In the genomic region with DNA sequence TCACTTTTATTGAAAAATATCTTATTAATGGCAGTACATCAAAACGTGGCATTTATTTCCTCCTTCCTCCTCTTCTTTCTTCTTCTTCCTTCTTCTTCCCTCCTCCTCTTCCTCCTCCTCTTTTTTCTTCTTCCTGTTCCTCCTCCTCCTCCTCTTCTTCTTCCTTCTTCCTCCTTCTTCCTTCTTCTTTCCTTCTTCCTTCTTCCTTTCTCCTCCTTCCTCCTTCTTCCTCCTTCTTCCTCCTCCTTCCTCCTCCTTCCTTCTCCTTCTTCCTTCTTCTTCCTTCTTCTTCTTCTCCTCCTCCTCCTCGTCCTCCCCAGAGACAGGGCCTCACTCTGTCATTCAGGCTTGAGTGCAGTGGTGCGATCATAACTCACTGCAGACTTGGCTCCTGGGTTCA, we compare ENCODE assay signal across 27 cellular contexts.
DNase-seq lines count a peak whose midpoint lies in the region; ATAC-seq and TF ChIP-seq lines count a peak whose summit lies in the region.
"Had no signal": no experiment of that assay in that cellular context is flagged by ENCODE, and none has a peak within 500 bp of the region (broad histone marks: within the 10 kb centered on the region; RNA-seq: fewer than 3 reads in every experiment).

No MANE protein-coding gene starts in this region.

- TF ChIP-seq POLR2A in heart left ventricle (IDR thresholded peaks at IDR 0.05) (no peak), GM18505 (IDR thresholded peaks at IDR 0.05; ENCODE audit: borderline replicate concordance, extremely low read depth, insufficient read depth, insufficient read length) (no peak)

- no peaks in the 10 kb centered on the region for H3K9me3 Mint-ChIP-seq in nephron progenitor cell
- H3K9me3 Mint-ChIP-seq: CD8-positive, alpha-beta memory T cell had no signal

- ATAC-seq in heart left ventricle (no peak), Right ventricle myocardium superior (ENCODE audit: poor library complexity) (no peak), thoracic aorta (ENCODE audit: insufficient number of reproducible peaks, low FRiP score, low read depth) (no peak), GM19351 (IDR thresholded peaks at IDR 0.05; ENCODE audit: unreplicated experiment) (no peak), GM18505 (IDR thresholded peaks at IDR 0.05; ENCODE audit: unreplicated experiment) (no peak)
- ATAC-seq: Panc1 had no signal

- peaks cover 5% of the 10 kb centered on the region for H3K4me1 Mint-ChIP-seq in nephron progenitor cell

- no peak for DNase-seq in heart left ventricle
- no peak for DNase-seq in Right ventricle myocardium superior
- DNase-seq in ascending aorta (ENCODE audit: low spot score in 2 of 2): no peak
- no peak for DNase-seq in nephron progenitor cell
- DNase-seq in thoracic aorta (ENCODE audit: low spot score): no peak
- DNase-seq in NCI-H345 (lab: John Stamatoyannopoulos, UW): no peak
- DNase-seq: 8988T; ACHN; BE2C; CD8-positive, alpha-beta memory T cell; DMS 273 treated with DMSO at 0.1 percent for 48 hours; DMS79; EL; GDM1; NCI-H1092; NCI-H1417 treated with DMSO at 0.1 percent for 48 hours; NCI-H1694 treated with DMSO at 0.1 percent for 48 hours; NCI-H2081; NCI-H2227 treated with DMSO at 0.1 percent for 48 hours; NCI-H510A; NCI-H69; SIG-M5 had no signal

- H3K36me3 ChIP-seq in heart left ventricle: no peaks in the 10 kb centered on the region
- H3K36me3 ChIP-seq in ascending aorta: no peaks in the 10 kb centered on the region
- H3K36me3 ChIP-seq in thoracic aorta: no peaks in the 10 kb centered on the region
- H3K36me3 ChIP-seq: BE2C had no signal

- no peaks in the 10 kb centered on the region for H3K36me3 Mint-ChIP-seq in nephron progenitor cell (ENCODE audit: low read depth)
- H3K36me3 Mint-ChIP-seq: CD14-positive monocyte; CD8-positive, alpha-beta memory T cell had no signal

- H3K9me3 ChIP-seq in heart left ventricle (peaks cover 0 to 16% (median 0%) of the 10 kb centered on the region in 12 donors), ascending aorta (peaks cover 0 to 5% of the 10 kb centered on the region in 2 donors), thoracic aorta (no peaks in the 10 kb centered on the region)
- H3K9me3 ChIP-seq: BE2C had no signal

- WGBS in heart left ventricle, 4 donors: 71 to 82% (median 75%) methylated on average over 3 of the region's 3 CpGs

- no peak overlapping the region for H3K4me3 ChIP-seq in heart left ventricle
- H3K4me3 ChIP-seq in ascending aorta: no peak overlapping the region
- H3K4me3 ChIP-seq in thoracic aorta: no peak overlapping the region

- H3K27me3 ChIP-seq in heart left ventricle: no peaks in the 10 kb centered on the region
- H3K27me3 ChIP-seq in ascending aorta: no peaks in the 10 kb centered on the region
- no peaks in the 10 kb centered on the region for H3K27me3 ChIP-seq in thoracic aorta (replicated peaks; ENCODE audit: insufficient read depth)
- H3K27me3 ChIP-seq: BE2C had no signal

- peak overlapping the region; percentile 30 for H3K27ac Mint-ChIP-seq in nephron progenitor cell
- H3K27ac Mint-ChIP-seq: CD8-positive, alpha-beta memory T cell had no signal

- peaks cover 6% of the 10 kb centered on the region for H3K27me3 Mint-ChIP-seq in nephron progenitor cell (ENCODE audit: low read depth, poor library complexity)

- H3K4me3 Mint-ChIP-seq in nephron progenitor cell: no peak overlapping the region
- H3K4me3 Mint-ChIP-seq: CD14-positive monocyte; CD8-positive, alpha-beta memory T cell had no signal

- intact Hi-C loops in heart left ventricle (cut with DNase I) (loop anchor here in 5 of 10 donors (5.0 to 10.0 kb wide), 4 partner anchors 49 to 152 kb away; no protein-coding TSS in a partner anchor), Right ventricle myocardium superior (cut with DNase I) (loop anchor here (10.0 kb wide), 1 partner anchor 142 kb away; no protein-coding TSS in a partner anchor), ascending aorta (cut with DNase I) (no loop called here)

- H3K27ac ChIP-seq in heart left ventricle (peak overlapping the region in 7 of 12 donors; percentile 49 to 82 (median 64)), ascending aorta (peak overlapping the region; percentile 52 to 78), thoracic aorta (peak overlapping the region; percentile 65 to 83)
- H3K27ac ChIP-seq: RWPE1 had no signal

- TF ChIP-seq CTCF in heart left ventricle (IDR thresholded peaks at IDR 0.05) (no peak), ascending aorta (IDR thresholded peaks at IDR 0.05) (no peak), nephron progenitor cell (IDR thresholded peaks at IDR 0.05) (no peak), thoracic aorta (IDR thresholded peaks at IDR 0.05) (no peak)

- H3K4me1 ChIP-seq in heart left ventricle: peaks cover 0 to 29% (median 7%) of the 10 kb centered on the region in 12 donors
- peaks cover 10 to 37% of the 10 kb centered on the region in 2 donors for H3K4me1 ChIP-seq in ascending aorta
- peaks cover 50 to 67% of the 10 kb centered on the region in 2 donors for H3K4me1 ChIP-seq in thoracic aorta (ENCODE audit: control insufficient read depth in 1 of 2, low read depth in 2 of 2)
- H3K4me1 ChIP-seq: BE2C had no signal
